Comparison of ENCODE assay signal across 1 cellular context in genomic region chr5:31232273-31232888, GRCh38.
TF ChIP-seq lines count a peak whose summit lies in the region.

No MANE protein-coding gene starts in this region.

TF ChIP-seq in HCT116, 20 proteins besides CTCF, POLR2A, EP300 and RAD21 (continued from another document):
- no peak for TF ChIP-seq REST (IDR thresholded peaks at IDR 0.05; ENCODE audit: low read depth)
- no peak for TF ChIP-seq YY1 (IDR thresholded peaks at IDR 0.05; ENCODE audit: extremely low read depth, insufficient replicate concordance, low read depth, low read length)
- TF ChIP-seq MAX (IDR thresholded peaks at IDR 0.05), result no peak
- no peak for TF ChIP-seq JUND (IDR thresholded peaks at IDR 0.05)
